20 cellular contexts compared by ENCODE assay signal in genomic region chr22:28837640-28838039, GRCh38.
"Had no signal": no experiment of that assay in that cellular context is flagged by ENCODE, and none has a peak within 500 bp of the region (broad histone marks: within the 10 kb centered on the region; RNA-seq: fewer than 3 reads in every experiment).

No MANE protein-coding gene starts in this region.

- H3K9me3 ChIP-seq: left ventricle myocardium inferior, lower lobe of right lung, testis, tibial nerve had no signal

- H3K9me3 Mint-ChIP-seq: endodermal cell; immature natural killer cell; memory B cell; natural killer cell treated with Interleukin-12 subunit alpha and Interleukin-12 subunit beta and Interleukin-15 and Interleukin-18, amount 100 ng/mL, for 72 hours; stimulated activated naive B cell treated with anti-CD40 and anti-IgM and Interleukin-4, amounts not matched to agents 10 μg/mL and 1 μg/mL and 100 μg/mL, for 72 hours; stimulated activated naive CD8-positive, alpha-beta T cell treated with anti-CD3 and anti-CD28 coated beads, Interleukin-15, amount 100 ng/mL, for 72 hours had no signal

- H3K27ac Mint-ChIP-seq: endodermal cell; memory B cell; natural killer cell treated with Interleukin-12 subunit alpha and Interleukin-12 subunit beta and Interleukin-15 and Interleukin-18, amount 100 ng/mL, for 72 hours; stimulated activated naive B cell treated with anti-CD40 and anti-IgM and Interleukin-4, amounts not matched to agents 10 μg/mL and 1 μg/mL and 100 μg/mL, for 72 hours had no signal

- DNase-seq: effector CD4-positive, alpha-beta T cell; endodermal cell; erythroblast; foreskin keratinocyte; immature natural killer cell; left cardiac atrium; left ventricle myocardium inferior; lower lobe of right lung; midbrain; posterior cingulate gyrus; stimulated activated CD4-positive, alpha-beta T cell treated with anti-CD3 and anti-CD28 coated beads, Interleukin-2, amount 100 ng/mL, for 24 hours; stimulated activated CD4-positive, alpha-beta T cell treated with anti-CD3 and anti-CD28 coated beads, Interleukin-4, amount 100 ng/mL, for 4 hours; stimulated activated naive B cell treated with anti-CD40 and anti-IgM and Interleukin-4, amounts not matched to agents 10 μg/mL and 1 μg/mL and 100 μg/mL, for 72 hours; stimulated activated naive CD8-positive, alpha-beta T cell treated with anti-CD3 and anti-CD28 coated beads, Interleukin-15, amount 100 ng/mL, for 72 hours; testis had no signal

- H3K4me1 Mint-ChIP-seq: endodermal cell had no signal

- H3K27me3 Mint-ChIP-seq: natural killer cell treated with Interleukin-12 subunit alpha and Interleukin-12 subunit beta and Interleukin-15 and Interleukin-18, amount 100 ng/mL, for 72 hours; stimulated activated naive B cell treated with anti-CD40 and anti-IgM and Interleukin-4, amounts not matched to agents 10 μg/mL and 1 μg/mL and 100 μg/mL, for 72 hours; stimulated activated naive CD8-positive, alpha-beta T cell treated with anti-CD3 and anti-CD28 coated beads, Interleukin-15, amount 100 ng/mL, for 72 hours had no signal

- H3K4me3 ChIP-seq: coronary artery, left ventricle myocardium inferior, lower lobe of right lung, testis, tibial nerve had no signal

- H3K36me3 Mint-ChIP-seq: natural killer cell treated with Interleukin-12 subunit alpha and Interleukin-12 subunit beta and Interleukin-15 and Interleukin-18, amount 100 ng/mL, for 72 hours had no signal

- H3K36me3 ChIP-seq: left ventricle myocardium inferior, lower lobe of right lung had no signal

- H3K27me3 ChIP-seq: foreskin keratinocyte, testis, tibial nerve had no signal

- H3K4me3 Mint-ChIP-seq: endodermal cell; immature natural killer cell; memory B cell; natural killer cell treated with Interleukin-12 subunit alpha and Interleukin-12 subunit beta and Interleukin-15 and Interleukin-18, amount 100 ng/mL, for 72 hours; stimulated activated naive B cell treated with anti-CD40 and anti-IgM and Interleukin-4, amounts not matched to agents 10 μg/mL and 1 μg/mL and 100 μg/mL, for 72 hours; stimulated activated naive CD8-positive, alpha-beta T cell treated with anti-CD3 and anti-CD28 coated beads, Interleukin-15, amount 100 ng/mL, for 72 hours had no signal

- H3K4me1 ChIP-seq: foreskin keratinocyte, left ventricle myocardium inferior, lower lobe of right lung, testis, tibial nerve had no signal

- H3K27ac ChIP-seq: coronary artery, foreskin keratinocyte, left ventricle myocardium inferior, lower lobe of right lung, testis, tibial nerve had no signal

- ATAC-seq: foreskin keratinocyte; left cardiac atrium; lower lobe of right lung; natural killer cell treated with Interleukin-12 subunit alpha and Interleukin-12 subunit beta and Interleukin-15 and Interleukin-18, amount 100 ng/mL, for 72 hours; sciatic nerve; stimulated activated naive B cell treated with anti-CD40 and anti-IgM and Interleukin-4, amounts not matched to agents 10 μg/mL and 1 μg/mL and 100 μg/mL, for 72 hours; stimulated activated naive CD8-positive, alpha-beta T cell treated with anti-CD3 and anti-CD28 coated beads, Interleukin-15, amount 100 ng/mL, for 72 hours had no signal
